ENCODE assay signal across 1 cellular context in genomic region chr14:58660407-58660806, GRCh38.
TF ChIP-seq lines count a peak whose summit lies in the region.

No MANE protein-coding gene starts in this region.

TF ChIP-seq in HEK293, 187 proteins besides CTCF, POLR2A, EP300 and RAD21 (continued from another document):
- peak; percentile 48; the same call in 1 of the 2 replicates for TF ChIP-seq ZBTB11 (tag by site-specific recombination; conservative IDR thresholded peaks at IDR 0.05; ENCODE audit: low read depth)
- TF ChIP-seq ZNF518A (tag by site-specific recombination; conservative IDR thresholded peaks at IDR 0.05; ENCODE audit: low read depth): peak; percentile 70
- peak; percentile 39; the same call in 1 of the 2 replicates for TF ChIP-seq ZBTB8A (tag by site-specific recombination; IDR thresholded peaks at IDR 0.05)
- TF ChIP-seq ZNF140 (tag by site-specific recombination; IDR thresholded peaks at IDR 0.05): peak; percentile 35; the same call in 1 of the 2 replicates
- TF ChIP-seq ZBTB44 (tag by site-specific recombination; IDR thresholded peaks at IDR 0.05): no peak
- no peak for TF ChIP-seq SCRT2 (tag by site-specific recombination; IDR thresholded peaks at IDR 0.05)
- TF ChIP-seq ZNF157 (tag by site-specific recombination; IDR thresholded peaks at IDR 0.05): no peak
- TF ChIP-seq ZNF549 (tag by site-specific recombination; IDR thresholded peaks at IDR 0.05): no peak
- TF ChIP-seq ZNF112 (tag by site-specific recombination; IDR thresholded peaks at IDR 0.05): no peak
- TF ChIP-seq ZNF654 (tag by site-specific recombination; IDR thresholded peaks at IDR 0.05; ENCODE audit: low read depth): peak; percentile 23; the same call in 1 of the 2 replicates
- 0 out of 2 replicates have a peak, but pooled peaks have one; percentile 13 for TF ChIP-seq ZNF560 (tag by site-specific recombination; IDR thresholded peaks at IDR 0.05; ENCODE audit: borderline replicate concordance)
- TF ChIP-seq ZNF398 (tag by site-specific recombination; IDR thresholded peaks at IDR 0.05): no peak
- TF ChIP-seq PRDM6 (tag by site-specific recombination; IDR thresholded peaks at IDR 0.05): no peak
